ENCODE assay signal across 1 cellular context in the genomic region with DNA sequence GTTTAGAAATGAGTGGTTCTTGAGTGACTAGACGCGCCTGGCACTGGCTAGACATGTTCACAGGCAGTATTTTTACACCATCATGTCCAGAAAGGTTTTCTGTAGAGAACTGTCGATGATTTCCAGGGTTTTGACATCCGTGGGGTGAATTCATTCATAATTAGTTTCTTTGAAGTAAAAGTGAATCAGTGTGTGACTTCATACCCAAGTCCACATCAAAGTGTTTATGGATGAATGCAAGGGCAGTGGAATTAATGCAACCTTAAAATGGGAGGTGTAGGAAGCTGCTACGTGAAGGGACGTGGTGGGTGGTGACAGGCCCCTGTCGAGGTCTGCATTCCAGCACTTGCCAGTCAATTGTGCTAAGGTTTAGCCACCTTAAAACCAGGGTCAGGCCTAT.
A peak's percentile ranks its signal among the peaks of the same experiment; 100 is the strongest.
TF ChIP-seq lines count a peak whose summit lies in the region.

No MANE protein-coding gene starts in this region.

TF ChIP-seq in HCT116, 20 proteins besides CTCF, POLR2A, EP300 and RAD21:
- peak; percentile 21; the same call in 1 of the 2 replicates for TF ChIP-seq SP1 (IDR thresholded peaks at IDR 0.05; ENCODE audit: low read depth)
- TF ChIP-seq EZH2phosphoT487 (IDR thresholded peaks at IDR 0.05; ENCODE audit: borderline replicate concordance): no peak
- 0 out of 2 replicates have a peak, but pooled peaks have one; percentile 17 for TF ChIP-seq JUND (IDR thresholded peaks at IDR 0.05)
